In genomic region chr1:172642970-172643369, GRCh38 we compare ENCODE assay signal across 11 cellular contexts. TPM values are rescaled to one million over a fixed set of nuclear protein-coding genes. Genes with fewer than 3 reads are reported as not detected.
DNase-seq lines count a peak whose midpoint lies in the region; ATAC-seq and TF ChIP-seq lines count a peak whose summit lies in the region.
"Had no signal": no experiment of that assay in that cellular context is flagged by ENCODE, and none has a peak within 500 bp of the region (broad histone marks: within the 10 kb centered on the region; RNA-seq: fewer than 3 reads in every experiment).

No MANE protein-coding gene starts in this region.

- H3K36me3 ChIP-seq in left lung (no peaks in the 10 kb centered on the region), upper lobe of left lung (no peaks in the 10 kb centered on the region)
- H3K36me3 ChIP-seq: cardiac muscle cell, thoracic aorta had no signal

- no peak for TF ChIP-seq CTCF in left lung (IDR thresholded peaks at IDR 0.05)
- TF ChIP-seq CTCF in upper lobe of left lung (IDR thresholded peaks at IDR 0.05), result no peak

- H3K27me3 ChIP-seq in left lung (no peaks in the 10 kb centered on the region), upper lobe of left lung (no peaks in the 10 kb centered on the region)
- H3K27me3 ChIP-seq: cardiac muscle cell had no signal

- TF ChIP-seq POLR2A in upper lobe of left lung (IDR thresholded peaks at IDR 0.05), result no peak

- DNase-seq in COR-L47 (lab: John Stamatoyannopoulos, UW), result peak; percentile 19
- DNase-seq in HCEC 1CT, result peak; percentile 39
- peak; percentile 28 for DNase-seq in SW480 (ENCODE audit: low spot score)
- DNase-seq in glomerular visceral epithelial cell (ENCODE audit: extremely low spot score), result peak; percentile 73
- no peak for DNase-seq in left lung
- DNase-seq in NCI-H526 treated with DMSO at 0.1 percent for 48 hours (lab: John Stamatoyannopoulos, UW), result no peak
- no peak for DNase-seq in upper lobe of left lung
- no peak for DNase-seq in NCI-H2171 (lab: John Stamatoyannopoulos, UW)

- WGBS in upper lobe of left lung, 2 donors, result 44 to 53% methylated on average over 6 of the region's 6 CpGs

- H3K27ac ChIP-seq in left lung (no peak overlapping the region), upper lobe of left lung (no peak overlapping the region)
- H3K27ac ChIP-seq: cardiac muscle cell, thoracic aorta had no signal

- intact Hi-C loops in left lung (cut with DNase I), result no loop called here

- no peak overlapping the region for H3K4me3 ChIP-seq in left lung
- no peak overlapping the region for H3K4me3 ChIP-seq in upper lobe of left lung
- H3K4me3 ChIP-seq: cardiac muscle cell, thoracic aorta had no signal

- TF ChIP-seq EP300 in upper lobe of left lung (IDR thresholded peaks at IDR 0.05), result no peak

- peaks cover 0 to 11% of the 10 kb centered on the region in 2 donors for H3K4me1 ChIP-seq in left lung
- H3K4me1 ChIP-seq in upper lobe of left lung, result peaks cover 0 to 8% (median 0%) of the 10 kb centered on the region in 4 donors

- H3K9me3 ChIP-seq in left lung, result no peaks in the 10 kb centered on the region
- H3K9me3 ChIP-seq in upper lobe of left lung, result no peaks in the 10 kb centered on the region
- H3K9me3 ChIP-seq: thoracic aorta had no signal

- ATAC-seq in left lung (no peak), upper lobe of left lung (ENCODE audit: low FRiP score in 2 of 2) (no peak)
- ATAC-seq: Panc1 had no signal

RNA-seq across cellular contexts. Expression of gene FASLG, which starts 15.9 kb away (rescaled TPM):
- total RNA-seq in left lung (1 to 10 TPM in 1 of 2 donors, under 1 TPM in 1; 0.82 to 1.4 TPM), upper lobe of left lung (under 1 TPM in 4 of 6 donors, not detected in 2; 0.46 to 0.91 (median 0.52) TPM)
- total RNA-seq: cardiac muscle cell, thoracic aorta had no signal

Comparison
In these comparisons a context has a peak if more than half of its experiments do, and no peak if none do; other contexts are left out.
1. DNase-seq: peak in COR-L47 (single experiment), HCEC 1CT (single experiment), SW480 (single experiment) and glomerular visceral epithelial cell (single experiment); none in left lung (0 of 2), NCI-H526 treated with DMSO at 0.1 percent for 48 hours (single experiment), upper lobe of left lung (0 of 2) and NCI-H2171 (single experiment).